18 cellular contexts compared by ENCODE assay signal in genomic region chr10:76871697-76872295, GRCh38.
"Had no signal": no experiment of that assay in that cellular context is flagged by ENCODE, and none has a peak within 500 bp of the region (broad histone marks: within the 10 kb centered on the region; RNA-seq: fewer than 3 reads in every experiment).

No MANE protein-coding gene starts in this region.

- H3K79me2 ChIP-seq: hepatocyte had no signal

- H3K9me3 ChIP-seq: left ventricle myocardium inferior, lower lobe of right lung, right atrium auricular region, stomach, thoracic aorta, transverse colon had no signal

- H3K27me3 ChIP-seq: hepatocyte, right atrium auricular region, stomach had no signal

- H3K36me3 ChIP-seq: left ventricle myocardium inferior, lower lobe of right lung, right atrium auricular region, stomach, thoracic aorta, transverse colon had no signal

- H3K27ac ChIP-seq: hepatocyte, left ventricle myocardium inferior, lower lobe of right lung, right atrium auricular region, stomach, thoracic aorta, transverse colon had no signal

- DNase-seq: dermis blood vessel endothelial cell; effector CD4-positive, alpha-beta T cell; foreskin melanocyte; head of caudate nucleus; kidney; left cardiac atrium; left ventricle myocardium inferior; lower lobe of right lung; natural killer cell; small intestine; stimulated activated CD4-positive, alpha-beta T cell treated with anti-CD3 and anti-CD28 coated beads, Interleukin-12 subunit alpha, Interleukin-12 subunit beta, amount 100 ng/mL, for 4 hours; stimulated activated naive CD4-positive, alpha-beta T cell; stomach; substantia nigra; transverse colon had no signal

- H3K4me3 ChIP-seq: hepatocyte, left ventricle myocardium inferior, lower lobe of right lung, right atrium auricular region, stomach, thoracic aorta, transverse colon had no signal

- FAIRE-seq: kidney, small intestine had no signal

- H2AFZ ChIP-seq: hepatocyte had no signal

- ATAC-seq: left cardiac atrium, lower lobe of right lung, natural killer cell had no signal

- H3K4me1 ChIP-seq: lower lobe of right lung, right atrium auricular region, transverse colon had no signal

- H3K4me2 ChIP-seq: hepatocyte had no signal
